Comparison of ENCODE assay signal across 14 cellular contexts in the genomic region with DNA sequence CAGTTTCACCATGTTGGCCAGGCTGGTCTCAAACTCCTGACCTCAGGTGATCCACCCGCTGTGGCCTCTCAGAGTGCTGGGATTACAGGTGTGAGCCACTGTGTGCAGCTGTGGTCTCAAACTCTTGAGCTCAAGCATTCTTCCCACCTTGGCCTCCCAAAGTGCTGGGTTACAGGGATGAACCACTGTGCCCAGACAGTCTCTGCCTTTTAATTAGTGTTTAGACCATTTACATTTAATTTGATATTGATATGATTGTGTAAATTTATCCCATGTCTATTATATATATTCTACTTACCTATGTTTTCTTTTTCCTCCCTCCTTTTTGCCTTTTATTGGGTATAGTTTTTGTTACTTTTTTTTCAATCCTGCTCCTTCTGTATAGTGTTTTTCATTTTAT. TPM values are rescaled to one million over a fixed set of nuclear protein-coding genes. Genes with fewer than 3 reads are reported as not detected.
DNase-seq lines count a peak whose midpoint lies in the region; ATAC-seq lines count a peak whose summit lies in the region.
"Had no signal": no experiment of that assay in that cellular context is flagged by ENCODE, and none has a peak within 500 bp of the region (broad histone marks: within the 10 kb centered on the region; RNA-seq: fewer than 3 reads in every experiment).

No MANE protein-coding gene starts in this region.

- no peaks in the 10 kb centered on the region for H3K27me3 Mint-ChIP-seq in activated T-cell treated with anti-CD3 and anti-CD28 coated beads, Interleukin-2, amount 50 U/mL, for 72 hours (ENCODE audit: low read depth)
- no peaks in the 10 kb centered on the region for H3K27me3 Mint-ChIP-seq in T-cell
- no peaks in the 10 kb centered on the region for H3K27me3 Mint-ChIP-seq in effector memory CD8-positive, alpha-beta T cell
- no peaks in the 10 kb centered on the region for H3K27me3 Mint-ChIP-seq in stimulated activated memory B cell treated with anti-CD40 and anti-IgM and Interleukin-4, amounts not matched to agents 10 μg/mL and 1 μg/mL and 100 μg/mL, for 72 hours

- CTCF ChIA-PET in T-cell (lab: Charles Lee), result no interaction called here

- peaks cover 31% of the 10 kb centered on the region for H3K4me1 Mint-ChIP-seq in activated T-cell treated with anti-CD3 and anti-CD28 coated beads, Interleukin-2, amount 50 U/mL, for 72 hours (ENCODE audit: low read depth)
- H3K4me1 Mint-ChIP-seq in T-cell, result peaks cover 45 to 49% (median 48%) of the 10 kb centered on the region in 3 donors
- peaks cover 32 to 39% of the 10 kb centered on the region in 2 donors for H3K4me1 Mint-ChIP-seq in effector memory CD8-positive, alpha-beta T cell (ENCODE audit: low read depth in 2 of 2)
- peaks cover 45% of the 10 kb centered on the region for H3K4me1 Mint-ChIP-seq in stimulated activated memory B cell treated with anti-CD40 and anti-IgM and Interleukin-4, amounts not matched to agents 10 μg/mL and 1 μg/mL and 100 μg/mL, for 72 hours

- H3K27ac Mint-ChIP-seq in activated T-cell treated with anti-CD3 and anti-CD28 coated beads, Interleukin-2, amount 50 U/mL, for 72 hours, result peak overlapping the region; percentile 57
- no peak overlapping the region for H3K27ac Mint-ChIP-seq in T-cell
- peak overlapping the region in 1 of 2 donors; percentile 100 for H3K27ac Mint-ChIP-seq in effector memory CD8-positive, alpha-beta T cell
- H3K27ac Mint-ChIP-seq in stimulated activated memory B cell treated with anti-CD40 and anti-IgM and Interleukin-4, amounts not matched to agents 10 μg/mL and 1 μg/mL and 100 μg/mL, for 72 hours, result no peak overlapping the region

- H3K4me3 Mint-ChIP-seq in activated T-cell treated with anti-CD3 and anti-CD28 coated beads, Interleukin-2, amount 50 U/mL, for 72 hours, result peak overlapping the region; percentile 7 to 66
- H3K4me3 Mint-ChIP-seq in T-cell, result peak overlapping the region in 2 of 3 donors; percentile 54 to 86
- peak overlapping the region; percentile 62 to 91 for H3K4me3 Mint-ChIP-seq in effector memory CD8-positive, alpha-beta T cell
- H3K4me3 Mint-ChIP-seq in stimulated activated memory B cell treated with anti-CD40 and anti-IgM and Interleukin-4, amounts not matched to agents 10 μg/mL and 1 μg/mL and 100 μg/mL, for 72 hours, result peak overlapping the region; percentile 27

- H3K27ac ChIP-seq in substantia nigra (ENCODE audit: low read depth, low read length, poor library complexity, severe bottlenecking), result no peak overlapping the region
- H3K27ac ChIP-seq: esophagus squamous epithelium, SJCRH30 had no signal

- peaks cover 9 to 22% of the 10 kb centered on the region in 2 donors for H3K36me3 Mint-ChIP-seq in activated T-cell treated with anti-CD3 and anti-CD28 coated beads, Interleukin-2, amount 50 U/mL, for 72 hours (ENCODE audit: insufficient read depth in 2 of 2)
- peaks cover 14% of the 10 kb centered on the region for H3K36me3 Mint-ChIP-seq in T-cell
- H3K36me3 Mint-ChIP-seq in effector memory CD8-positive, alpha-beta T cell (ENCODE audit: insufficient read depth), result peaks cover 45% of the 10 kb centered on the region
- peaks cover 22% of the 10 kb centered on the region for H3K36me3 Mint-ChIP-seq in stimulated activated memory B cell treated with anti-CD40 and anti-IgM and Interleukin-4, amounts not matched to agents 10 μg/mL and 1 μg/mL and 100 μg/mL, for 72 hours

- POLR2A ChIA-PET in T-cell (lab: Charles Lee), result interaction anchor here (0.6 to 2.5 kb wide), 2 partner anchors 28 to 532 kb away, joined by 5 to 11 read pairs; partner anchors contain the start of genes MRPS12 (in 1 of the 2) and SARS2 (in 1 of the 2)

- no peak for DNase-seq in activated T-cell treated with anti-CD3 and anti-CD28 coated beads, Interleukin-2, amount 50 U/mL, for 72 hours
- DNase-seq in activated T-cell treated with anti-CD3 and anti-CD28 coated beads for 4 hours, result no peak
- DNase-seq in T-cell, result no peak
- DNase-seq in effector memory CD8-positive, alpha-beta T cell, result no peak
- DNase-seq in activated gamma-delta T cell treated with Interleukin-2 at 50 U/mL for 16 hours, result no peak
- DNase-seq in substantia nigra (lab: John Stamatoyannopoulos, UW), result no peak
- DNase-seq: esophagus squamous epithelium, NCI-H146, NCI-H446, SJCRH30 had no signal

- ATAC-seq in activated T-cell treated with anti-CD3 and anti-CD28 coated beads, Interleukin-2, amount 50 U/mL, for 72 hours (replicated peaks in 1 of 2), result no peak
- no peak for ATAC-seq in T-cell (replicated peaks in 1 of 4)
- no peak for ATAC-seq in effector memory CD8-positive, alpha-beta T cell (replicated peaks)
- ATAC-seq in stimulated activated memory B cell treated with anti-CD40 and anti-IgM and Interleukin-4, amounts not matched to agents 10 μg/mL and 1 μg/mL and 100 μg/mL, for 72 hours, result no peak
- ATAC-seq in GM19455 (IDR thresholded peaks at IDR 0.05; ENCODE audit: unreplicated experiment), result no peak

- H3K9me3 Mint-ChIP-seq in activated T-cell treated with anti-CD3 and anti-CD28 coated beads, Interleukin-2, amount 50 U/mL, for 72 hours, result peaks cover 0 to 2% of the 10 kb centered on the region in 2 donors
- no peaks in the 10 kb centered on the region for H3K9me3 Mint-ChIP-seq in T-cell
- H3K9me3 Mint-ChIP-seq in effector memory CD8-positive, alpha-beta T cell, result no peaks in the 10 kb centered on the region
- H3K9me3 Mint-ChIP-seq in stimulated activated memory B cell treated with anti-CD40 and anti-IgM and Interleukin-4, amounts not matched to agents 10 μg/mL and 1 μg/mL and 100 μg/mL, for 72 hours, result no peaks in the 10 kb centered on the region

RNA-seq across cellular contexts. Expression of gene NFKBIB, which starts 1.9 kb away (rescaled TPM):
- 10 to 100 TPM; 86.5 to 89.1 TPM for total RNA-seq in activated T-cell treated with anti-CD3 and anti-CD28 coated beads, Interleukin-2, amount 50 U/mL, for 72 hours
- 10 to 100 TPM; 31.9 to 36.8 (median 33.9) TPM for total RNA-seq in T-cell

RNA-seq across cellular contexts. Expression of gene SIRT2, which starts 2.3 kb away (rescaled TPM):
- total RNA-seq in activated T-cell treated with anti-CD3 and anti-CD28 coated beads, Interleukin-2, amount 50 U/mL, for 72 hours, result 10 to 100 TPM; 38.2 to 40.7 TPM
- 10 to 100 TPM; 50.7 to 67.6 (median 55.6) TPM for total RNA-seq in T-cell

RNA-seq across cellular contexts. Expression of gene CCER2, which starts 10.3 kb away (rescaled TPM):
- under 1 TPM; 0.69 to 0.70 TPM for total RNA-seq in activated T-cell treated with anti-CD3 and anti-CD28 coated beads, Interleukin-2, amount 50 U/mL, for 72 hours
- total RNA-seq in T-cell, result 1 to 10 TPM; 1.1 to 1.6 (median 1.3) TPM
- total RNA-seq: LHCN-M2, tibial nerve had no signal

RNA-seq across cellular contexts. Expression of gene RINL, which starts 23.6 kb away (rescaled TPM):
- 100 to 1,000 TPM; 122 to 151 TPM for total RNA-seq in activated T-cell treated with anti-CD3 and anti-CD28 coated beads, Interleukin-2, amount 50 U/mL, for 72 hours
- total RNA-seq in T-cell, result 10 to 100 TPM; 44.2 to 81.3 (median 71.0) TPM

RNA-seq across cellular contexts. Expression of gene SARS2, which starts 28.9 kb away (rescaled TPM):
- total RNA-seq in activated T-cell treated with anti-CD3 and anti-CD28 coated beads, Interleukin-2, amount 50 U/mL, for 72 hours, result 10 to 100 TPM; 21.1 to 30.1 TPM
- 10 to 100 TPM; 22.0 to 33.5 (median 26.0) TPM for total RNA-seq in T-cell
